ENCODE assay signal across 8 cellular contexts in genomic region chr3:134473868-134474546, GRCh38.
DNase-seq lines count a peak whose midpoint lies in the region; ATAC-seq and TF ChIP-seq lines count a peak whose summit lies in the region.

No MANE protein-coding gene starts in this region.

- TF ChIP-seq CTCF in AG09309 (IDR thresholded peaks at IDR 0.05; ENCODE audit: control insufficient read depth, insufficient read depth, low read depth, low read length, missing control alignments) (peak; percentile 64), astrocyte of the spinal cord (IDR thresholded peaks at IDR 0.05; ENCODE audit: low read depth, low read length) (peak; percentile 59)

- ATAC-seq in GM19351 (IDR thresholded peaks at IDR 0.05; ENCODE audit: unreplicated experiment) (peak; percentile 65), GM21423 (IDR thresholded peaks at IDR 0.05; ENCODE audit: unreplicated experiment) (no peak)

- no peak overlapping the region for H3K4me3 ChIP-seq in AG09309 (ENCODE audit: control insufficient read depth, low read depth, low read length)
- H3K4me3 ChIP-seq in astrocyte of the spinal cord (ENCODE audit: low read depth, low read length) = no peak overlapping the region

- DNase-seq in AG09309 (ENCODE audit: low read depth) = peak; percentile 61
- DNase-seq in NCI-H146 (lab: John Stamatoyannopoulos, UW) = peak; percentile 77
- peak; percentile 61 for DNase-seq in T1000 (lab: John Stamatoyannopoulos, UW)
- DNase-seq in astrocyte of the spinal cord (ENCODE audit: low read depth, low spot score) = peak; percentile 83
- peak; percentile 61 for DNase-seq in iPS DF 19.7 (ENCODE audit: low read depth, low spot score)
- DNase-seq in stimulated activated CD4-positive, alpha-beta T cell treated with anti-CD3 and anti-CD28 coated beads, Interleukin-12 subunit alpha, Interleukin-12 subunit beta, amount 100 ng/mL, for 24 hours (ENCODE audit: low read depth in 2 of 2) = peak; percentile 52 to 78

- in situ Hi-C loops in astrocyte of the spinal cord (cut with HindIII; ENCODE audit: low sequenced_read_pairs) = no loop called here
